In the genomic region with DNA sequence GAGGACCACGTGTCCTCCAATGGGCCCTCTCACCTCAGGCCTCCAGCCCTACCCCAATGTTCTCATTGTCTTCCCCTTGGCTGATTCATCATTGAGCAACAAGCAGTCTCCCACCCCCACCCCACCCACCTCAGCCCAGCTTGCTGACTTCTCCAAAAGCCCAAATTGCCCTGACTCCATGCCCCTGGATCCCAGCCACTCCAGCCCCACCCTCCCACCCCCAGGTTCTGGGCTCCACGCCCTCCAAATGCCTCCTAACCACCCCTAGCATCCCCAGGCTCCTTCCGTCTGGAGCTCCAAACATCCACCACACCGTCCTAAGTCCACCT, we compare ENCODE assay signal across 9 cellular contexts. TPM values are rescaled to one million over a fixed set of nuclear protein-coding genes. Genes with fewer than 3 reads are reported as not detected.
DNase-seq lines count a peak whose midpoint lies in the region; ATAC-seq and TF ChIP-seq lines count a peak whose summit lies in the region.
"Had no signal": no experiment of that assay in that cellular context is flagged by ENCODE, and none has a peak within 500 bp of the region (broad histone marks: within the 10 kb centered on the region; RNA-seq: fewer than 3 reads in every experiment).

No MANE protein-coding gene starts in this region.

- H3K27me3 ChIP-seq in adipocyte (replicated peaks; ENCODE audit: control insufficient read depth, insufficient read depth, low read length) = no peaks in the 10 kb centered on the region
- H3K27me3 ChIP-seq in lung (ENCODE audit: control insufficient read depth, insufficient read depth) = no peaks in the 10 kb centered on the region

- WGBS in lung, 2 donors = 70 to 77% methylated on average over 4 of the region's 4 CpGs

- ATAC-seq in lung (ENCODE audit: insufficient read depth, low FRiP score) (no peak), HG03442 (IDR thresholded peaks at IDR 0.05; ENCODE audit: unreplicated experiment) (no peak)

- peaks cover 44% of the 10 kb centered on the region for H3K4me1 ChIP-seq in adipocyte (ENCODE audit: control insufficient read depth, insufficient read depth, low read length)
- peaks cover 23 to 29% of the 10 kb centered on the region in 2 donors for H3K4me1 ChIP-seq in lung (ENCODE audit: control insufficient read depth in 2 of 2, insufficient read depth in 2 of 2, low read length in 2 of 2)

- H3K4me3 ChIP-seq in adipocyte (ENCODE audit: low read length) = peak overlapping the region; percentile 91
- H3K4me3 ChIP-seq in lung = no peak overlapping the region

- no peaks in the 10 kb centered on the region for H3K9me3 ChIP-seq in adipocyte (ENCODE audit: control insufficient read depth, low read length)
- H3K9me3 ChIP-seq in lung (ENCODE audit: control insufficient read depth in 2 of 2, insufficient read depth in 1 of 2, low read length in 1 of 2) = no peaks in the 10 kb centered on the region

- peak overlapping the region; percentile 95 for H3K9ac ChIP-seq in adipocyte (ENCODE audit: low read length)

- TF ChIP-seq CTCF in AG09319 (IDR thresholded peaks at IDR 0.05; ENCODE audit: low read depth, low read length) (no peak), lung (IDR thresholded peaks at IDR 0.05; ENCODE audit: control extremely low read depth, extremely low read depth) (no peak)

- H3K36me3 ChIP-seq in adipocyte (ENCODE audit: control insufficient read depth, insufficient read depth, low read length, severe bottlenecking) (peaks cover 21% of the 10 kb centered on the region), lung (ENCODE audit: control insufficient read depth in 2 of 2, insufficient read depth in 2 of 2, low read length in 2 of 2) (peaks cover 4 to 13% of the 10 kb centered on the region in 2 donors)

- DNase-seq in AG09319 (ENCODE audit: extremely low read depth, low read depth) (peak; percentile 25), adipocyte (ENCODE audit: low read depth) (peak; percentile 64), lung (ENCODE audit: low spot score) (no peak), UCSD-AML1 (lab: John Stamatoyannopoulos, UW; ENCODE audit: unreplicated experiment) (no peak), SW 1271 (lab: John Stamatoyannopoulos, UW) (no peak)
- DNase-seq: CD4-positive, CD25-positive, alpha-beta regulatory T cell; mesendoderm; NCI-H446 treated with DMSO at 0.1 percent for 48 hours had no signal

- peak overlapping the region; percentile 25 to 94 for H3K27ac ChIP-seq in lung (ENCODE audit: low read depth in 1 of 2, low read length in 1 of 2)

RNA-seq across cellular contexts. Expression of gene S100A16, which starts 1.9 kb away (rescaled TPM):
- 100 to 1,000 TPM in 1 of 2 donors, 10 to 100 TPM in 1; 70.6 to 119 TPM for total RNA-seq in lung
- polyA plus RNA-seq in lung = 100 to 1,000 TPM; 162 to 182 TPM
- total RNA-seq: CD4-positive, CD25-positive, alpha-beta regulatory T cell had no signal
- polyA plus RNA-seq: CD4-positive, CD25-positive, alpha-beta regulatory T cell had no signal

RNA-seq across cellular contexts. Expression of gene S100A14, which starts 5.1 kb away (rescaled TPM):
- 100 to 1,000 TPM in 1 of 2 donors, 10 to 100 TPM in 1; 78.5 to 150 TPM for total RNA-seq in lung
- polyA plus RNA-seq in lung = 100 to 1,000 TPM; 157 to 326 TPM
- total RNA-seq: CD4-positive, CD25-positive, alpha-beta regulatory T cell had no signal
- polyA plus RNA-seq: CD4-positive, CD25-positive, alpha-beta regulatory T cell had no signal

RNA-seq across cellular contexts. Expression of gene S100A13, which starts 16.3 kb away (rescaled TPM):
- 10 to 100 TPM; 36.2 to 92.1 TPM for total RNA-seq in lung
- 100 to 1,000 TPM in 1 of 2 donors, 10 to 100 TPM in 1; 80.9 to 168 TPM for polyA plus RNA-seq in lung

RNA-seq across cellular contexts. Expression of gene S100A1, which starts 17.2 kb away (rescaled TPM):
- 1 to 10 TPM in 1 of 2 donors, not detected in 1; 1.8 TPM for total RNA-seq in lung
- under 1 TPM; 0.31 to 0.91 TPM for polyA plus RNA-seq in lung
- total RNA-seq: CD4-positive, CD25-positive, alpha-beta regulatory T cell had no signal
- polyA plus RNA-seq: CD4-positive, CD25-positive, alpha-beta regulatory T cell had no signal

RNA-seq across cellular contexts. Expression of gene CHTOP, which starts 22.9 kb away (rescaled TPM):
- 10 to 100 TPM; 60.5 to 76.6 TPM for total RNA-seq in lung
- 10 to 100 TPM; 51.2 to 56.3 TPM for polyA plus RNA-seq in lung

Comparison
In these comparisons a context has a peak if more than half of its experiments do, and no peak if none do; other contexts are left out.
1. DNase-seq: peak in AG09319 (single experiment) and adipocyte (single experiment); none in lung (single experiment), UCSD-AML1 (single experiment) and SW 1271 (0 of 2).